ENCODE assay signal across 8 cellular contexts in the genomic region with DNA sequence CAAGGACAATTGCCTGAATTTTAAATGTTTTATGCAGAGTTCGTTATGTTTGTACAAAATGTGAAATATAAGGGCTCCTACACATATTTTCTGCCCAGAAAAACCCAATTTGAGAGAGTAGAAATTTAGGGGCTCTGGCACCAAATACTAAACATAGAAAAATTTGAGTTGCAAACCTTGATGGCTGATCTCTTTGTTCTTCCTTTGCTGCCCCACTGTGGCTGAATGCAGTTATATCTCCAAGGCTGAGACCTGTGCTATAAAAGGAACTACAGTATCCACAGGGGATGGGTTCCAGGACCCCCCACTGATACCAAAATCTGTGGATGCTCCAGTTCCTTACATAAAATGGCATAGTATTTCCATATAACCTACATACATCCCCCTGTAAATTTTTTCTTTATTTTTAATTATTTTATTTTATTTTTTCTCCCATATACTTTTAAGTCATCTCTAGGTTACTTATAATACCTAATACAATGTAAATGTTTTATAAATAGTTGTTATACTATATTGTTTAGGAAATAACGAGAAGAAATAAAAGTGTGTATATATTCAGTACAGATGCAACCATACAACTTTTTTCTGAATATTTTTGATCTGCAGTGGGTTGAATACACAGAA. TPM values are rescaled to one million over a fixed set of nuclear protein-coding genes. Genes with fewer than 3 reads are reported as not detected.
DNase-seq lines count a peak whose midpoint lies in the region; ATAC-seq and TF ChIP-seq lines count a peak whose summit lies in the region.

No MANE protein-coding gene starts in this region.

- no peaks in the 10 kb centered on the region for H3K9me3 Mint-ChIP-seq in activated CD8-positive, alpha-beta T cell treated with anti-CD3 and anti-CD28 coated beads for 36 hours

- POLR2A ChIA-PET in activated CD8-positive, alpha-beta T cell treated with anti-CD3 and anti-CD28 coated beads for 36 hours (lab: Charles Lee) = no interaction called here

- intact Hi-C loops in activated CD8-positive, alpha-beta T cell treated with anti-CD3 and anti-CD28 coated beads for 36 hours (cut with micrococcal nuclease) = loop anchor here (10.0 kb wide), 1 partner anchor 325 kb away; no protein-coding TSS in a partner anchor
- intact Hi-C loops in ovary (cut with DNase I) = loop anchor here in 3 of 4 donors (2.0 to 10.0 kb wide), 6 partner anchors 162 to 495 kb away; no protein-coding TSS in a partner anchor

- TF ChIP-seq POLR2A in ovary (IDR thresholded peaks at IDR 0.05) = no peak

- no peak overlapping the region for H3K27ac Mint-ChIP-seq in activated CD8-positive, alpha-beta T cell treated with anti-CD3 and anti-CD28 coated beads for 36 hours

- H3K9me3 ChIP-seq in ovary = no peaks in the 10 kb centered on the region

- no peaks in the 10 kb centered on the region for H3K36me3 ChIP-seq in ovary

- peaks cover 6% of the 10 kb centered on the region for H3K27me3 Mint-ChIP-seq in activated CD8-positive, alpha-beta T cell treated with anti-CD3 and anti-CD28 coated beads for 36 hours

- WGBS in ovary, 3 donors = 24 to 33% (median 28%) methylated on average over 2 of the region's 2 CpGs

- CTCF ChIA-PET in activated CD8-positive, alpha-beta T cell treated with anti-CD3 and anti-CD28 coated beads for 36 hours (lab: Charles Lee) = interaction anchor here (0.7 to 1.6 kb wide), 4 partner anchors 70 to 322 kb away, joined by 3 to 7 read pairs (median 3); no protein-coding TSS in a partner anchor

- H3K4me3 ChIP-seq in AG09309 (ENCODE audit: control insufficient read depth, low read depth, low read length) (no peak overlapping the region), foreskin fibroblast (ENCODE audit: low read depth in 1 of 2, low read length in 2 of 2) (no peak overlapping the region), ovary (no peak overlapping the region)

- TF ChIP-seq EP300 in ovary (IDR thresholded peaks at IDR 0.05) = no peak

- H3K36me3 Mint-ChIP-seq in activated CD8-positive, alpha-beta T cell treated with anti-CD3 and anti-CD28 coated beads for 36 hours (ENCODE audit: low read depth) = no peaks in the 10 kb centered on the region

- no peak overlapping the region for H3K4me3 Mint-ChIP-seq in activated CD8-positive, alpha-beta T cell treated with anti-CD3 and anti-CD28 coated beads for 36 hours

- no peak overlapping the region for H3K27ac ChIP-seq in ovary

- no peaks in the 10 kb centered on the region for H3K4me1 ChIP-seq in ovary (ENCODE audit: insufficient read depth)

- peak; percentile 59 for TF ChIP-seq CTCF in AG09309 (IDR thresholded peaks at IDR 0.05; ENCODE audit: control insufficient read depth, insufficient read depth, low read depth, low read length, missing control alignments)
- peak; percentile 47; the same call in 1 of the 2 replicates for TF ChIP-seq CTCF in GM12874 (IDR thresholded peaks at IDR 0.05; ENCODE audit: insufficient read depth, low read depth, low read length)
- peak; percentile 54 for TF ChIP-seq CTCF in activated CD8-positive, alpha-beta T cell treated with anti-CD3 and anti-CD28 coated beads for 36 hours (IDR thresholded peaks at IDR 0.05)
- TF ChIP-seq CTCF in foreskin fibroblast (IDR thresholded peaks at IDR 0.05; ENCODE audit: low read depth, low read length) = peak; percentile 58
- peak in 1 of 3 donors; percentile 40 for TF ChIP-seq CTCF in ovary (IDR thresholded peaks at IDR 0.05)

- no peaks in the 10 kb centered on the region for H3K4me1 Mint-ChIP-seq in activated CD8-positive, alpha-beta T cell treated with anti-CD3 and anti-CD28 coated beads for 36 hours (ENCODE audit: low read depth)

- peak; percentile 65 for ATAC-seq in activated CD8-positive, alpha-beta T cell treated with anti-CD3 and anti-CD28 coated beads for 36 hours
- ATAC-seq in HG03095 (IDR thresholded peaks at IDR 0.05; ENCODE audit: unreplicated experiment) = no peak

- DNase-seq in AG09309 (ENCODE audit: low read depth) (no peak), NCI-H2196 treated with DMSO at 0.1 percent for 48 hours (lab: John Stamatoyannopoulos, UW; ENCODE audit: unreplicated experiment) (peak; percentile 10), foreskin fibroblast (peak; percentile 16 to 69), ovary (peak in 3 of 5 donors; percentile 25 to 50 (median 33)), T1000 (lab: John Stamatoyannopoulos, UW) (no peak)
- peak; percentile 63 for DNase-seq in activated CD8-positive, alpha-beta T cell treated with anti-CD3 and anti-CD28 coated beads for 36 hours

- no peaks in the 10 kb centered on the region for H3K27me3 ChIP-seq in ovary

RNA-seq across cellular contexts. Expression of a gene that starts 22.5 kb away (rescaled TPM):
- under 1 TPM in 1 of 2 experiments, not detected in 1; 0.16 TPM for total RNA-seq in activated CD8-positive, alpha-beta T cell treated with anti-CD3 and anti-CD28 coated beads for 36 hours
- 10 to 100 TPM in 1 of 7 donors, 1 to 10 TPM in 6; 1.5 to 58.6 (median 3.2) TPM for total RNA-seq in ovary
- polyA plus RNA-seq in ovary = 1 to 10 TPM; 1.1 to 1.6 TPM

RNA-seq across cellular contexts. Expression of a gene that starts 45.0 kb away (rescaled TPM):
- 100 to 1,000 TPM; 179 to 189 TPM for total RNA-seq in activated CD8-positive, alpha-beta T cell treated with anti-CD3 and anti-CD28 coated beads for 36 hours
- 100 to 1,000 TPM in 1 of 7 donors, 10 to 100 TPM in 6; 58.7 to 110 (median 86.9) TPM for total RNA-seq in ovary
- 100 to 1,000 TPM in 1 of 2 donors, 10 to 100 TPM in 1; 91.0 to 125 TPM for polyA plus RNA-seq in ovary

RNA-seq across cellular contexts. Expression of a gene that starts 59.3 kb away (rescaled TPM):
- 1 to 10 TPM; 1.8 to 2.7 TPM for total RNA-seq in activated CD8-positive, alpha-beta T cell treated with anti-CD3 and anti-CD28 coated beads for 36 hours
- total RNA-seq in ovary = 10 to 100 TPM in 5 of 7 donors, 1 to 10 TPM in 2; 3.7 to 19.0 (median 12.6) TPM
- polyA plus RNA-seq in ovary = 10 to 100 TPM in 1 of 2 donors, 1 to 10 TPM in 1; 6.5 to 10.5 TPM

Comparison
In these comparisons a context has a peak if more than half of its experiments do, and no peak if none do; other contexts are left out.
1. DNase-seq: peak in NCI-H2196 treated with DMSO at 0.1 percent for 48 hours (single experiment), activated CD8-positive, alpha-beta T cell treated with anti-CD3 and anti-CD28 coated beads for 36 hours (single experiment), foreskin fibroblast (2 of 2) and ovary (3 of 5); none in AG09309 (single experiment) and T1000 (single experiment).